In genomic region chr16:15492091-15492740, GRCh38 we compare ENCODE assay signal across 26 cellular contexts. TPM values are rescaled to one million over a fixed set of nuclear protein-coding genes. Genes with fewer than 3 reads are reported as not detected.
A peak's percentile ranks its signal among the peaks of the same experiment; 100 is the strongest.
DNase-seq lines count a peak whose midpoint lies in the region; ATAC-seq, FAIRE-seq and TF ChIP-seq lines count a peak whose summit lies in the region.
"Had no signal": no experiment of that assay in that cellular context is flagged by ENCODE, and none has a peak within 500 bp of the region (broad histone marks: within the 10 kb centered on the region; RNA-seq: fewer than 3 reads in every experiment).

No MANE protein-coding gene starts in this region.

- H3K36me3 Mint-ChIP-seq in activated naive CD8-positive, alpha-beta T cell treated with anti-CD3 and anti-CD28 coated beads, Interleukin-2, amount 50 U/mL, for 24 hours (ENCODE audit: low read depth): peaks cover 34% of the 10 kb centered on the region
- H3K36me3 Mint-ChIP-seq in naive thymus-derived CD4-positive, alpha-beta T cell: no peaks in the 10 kb centered on the region
- H3K36me3 Mint-ChIP-seq: CD4-positive, alpha-beta memory T cell had no signal

- H3K18ac ChIP-seq in trophoblast cell (ENCODE audit: low read length): no peak overlapping the region

- H4K8ac ChIP-seq in trophoblast cell (ENCODE audit: low read depth, low read length): no peak overlapping the region

- H4K91ac ChIP-seq in trophoblast cell (ENCODE audit: low read depth, low read length): no peak overlapping the region

- H3K79me1 ChIP-seq in trophoblast cell (ENCODE audit: low read length): peaks cover 2% of the 10 kb centered on the region

- H2BK12ac ChIP-seq in trophoblast cell (ENCODE audit: low read length): no peak overlapping the region

- H3K14ac ChIP-seq in trophoblast cell (ENCODE audit: low read length): no peak overlapping the region

- H3K9ac ChIP-seq in trophoblast cell (ENCODE audit: low read length): peak overlapping the region; percentile 67

- no peaks in the 10 kb centered on the region for H3K36me3 ChIP-seq in trophoblast cell (ENCODE audit: control insufficient read depth in 1 of 2, insufficient read depth in 2 of 2, low read length in 2 of 2)
- no peaks in the 10 kb centered on the region for H3K36me3 ChIP-seq in naive thymus-derived CD4-positive, alpha-beta T cell (ENCODE audit: control insufficient read depth in 2 of 3, insufficient read depth in 3 of 3, low read length in 3 of 3)
- H3K36me3 ChIP-seq: gastroesophageal sphincter, suprapubic skin had no signal

- CTCF ChIA-PET in naive thymus-derived CD4-positive, alpha-beta T cell (lab: Charles Lee): no interaction called here

- intact Hi-C loops in naive thymus-derived CD4-positive, alpha-beta T cell (cut with micrococcal nuclease): no loop called here

- POLR2A ChIA-PET in naive thymus-derived CD4-positive, alpha-beta T cell (lab: Charles Lee): no interaction called here

- no peak overlapping the region for H4K12ac ChIP-seq in trophoblast cell (ENCODE audit: low read depth, low read length)

- FAIRE-seq in GM12891 (lab: Jason Lieb, UNC): no peak
- FAIRE-seq: H54 had no signal

- peaks cover 4% of the 10 kb centered on the region for H3K9me3 ChIP-seq in trophoblast cell (ENCODE audit: insufficient read depth, low read depth, low read length)
- H3K9me3 ChIP-seq in naive thymus-derived CD4-positive, alpha-beta T cell (ENCODE audit: control insufficient read depth in 2 of 3, low read length in 3 of 3): no peaks in the 10 kb centered on the region
- H3K9me3 ChIP-seq: gastroesophageal sphincter, suprapubic skin had no signal

- H3K23ac ChIP-seq in trophoblast cell (ENCODE audit: low read length): no peak overlapping the region

- no peak for ATAC-seq in activated naive CD8-positive, alpha-beta T cell treated with anti-CD3 and anti-CD28 coated beads, Interleukin-2, amount 50 U/mL, for 24 hours
- no peak for ATAC-seq in GM19023 (IDR thresholded peaks at IDR 0.05; ENCODE audit: unreplicated experiment)
- no peak for ATAC-seq in naive thymus-derived CD4-positive, alpha-beta T cell
- ATAC-seq: activated CD4-positive, alpha-beta T cell treated with anti-CD3 and anti-CD28 coated beads for 36 hours; esophagus mucosa; gastroesophageal sphincter had no signal

- H2BK5ac ChIP-seq in trophoblast cell (ENCODE audit: low read depth, low read length, poor library complexity): no peak overlapping the region

- no peak overlapping the region for H2AFZ ChIP-seq in trophoblast cell (ENCODE audit: insufficient read depth, low read length, poor library complexity)

- H3K9me3 Mint-ChIP-seq in activated naive CD8-positive, alpha-beta T cell treated with anti-CD3 and anti-CD28 coated beads, Interleukin-2, amount 50 U/mL, for 24 hours: peaks cover 16% of the 10 kb centered on the region
- peaks cover 0 to 3% (median 0%) of the 10 kb centered on the region in 11 donors for H3K9me3 Mint-ChIP-seq in naive thymus-derived CD4-positive, alpha-beta T cell
- H3K9me3 Mint-ChIP-seq: CD4-positive, alpha-beta memory T cell had no signal

- H3K27ac Mint-ChIP-seq in activated naive CD8-positive, alpha-beta T cell treated with anti-CD3 and anti-CD28 coated beads, Interleukin-2, amount 50 U/mL, for 24 hours: peak overlapping the region; percentile 98
- H3K27ac Mint-ChIP-seq in naive thymus-derived CD4-positive, alpha-beta T cell: peak overlapping the region in 1 of 9 donors; percentile 25
- H3K27ac Mint-ChIP-seq: activated CD4-positive, alpha-beta T cell treated with anti-CD3 and anti-CD28 coated beads for 36 hours had no signal

- no peak overlapping the region for H3K4me3 ChIP-seq in trophoblast cell (ENCODE audit: low read depth, low read length)
- H3K4me3 ChIP-seq in naive thymus-derived CD4-positive, alpha-beta T cell (ENCODE audit: low read length): no peak overlapping the region
- H3K4me3 ChIP-seq: gastroesophageal sphincter, lung, suprapubic skin had no signal

- no peaks in the 10 kb centered on the region for H3K79me2 ChIP-seq in trophoblast cell (ENCODE audit: control insufficient read depth, insufficient read depth, low read length, poor library complexity)

- H3K4me3 Mint-ChIP-seq in activated naive CD8-positive, alpha-beta T cell treated with anti-CD3 and anti-CD28 coated beads, Interleukin-2, amount 50 U/mL, for 24 hours: no peak overlapping the region
- H3K4me3 Mint-ChIP-seq in naive thymus-derived CD4-positive, alpha-beta T cell: no peak overlapping the region
- H3K4me3 Mint-ChIP-seq: activated CD4-positive, alpha-beta T cell treated with anti-CD3 and anti-CD28 coated beads for 36 hours; CD4-positive, alpha-beta memory T cell had no signal

- WGBS in trophoblast cell (ENCODE audit: extremely low coverage, insufficient coverage, insufficient read length): no CpG with 5 or more reads among the region's 8 CpGs

- H2AK5ac ChIP-seq in trophoblast cell (ENCODE audit: low read length): no peak overlapping the region

- DNase-seq in GM12891 (ENCODE audit: insufficient read length, low spot score): no peak
- peak; percentile 33 to 76 for DNase-seq in NOMO-1 (lab: John Stamatoyannopoulos, UW; ENCODE audit: unreplicated experiment in 2 of 2)
- DNase-seq in activated naive CD8-positive, alpha-beta T cell treated with anti-CD3 and anti-CD28 coated beads, Interleukin-2, amount 50 U/mL, for 24 hours: no peak
- DNase-seq in trophoblast cell: no peak
- DNase-seq in stimulated activated CD4-positive, alpha-beta T cell treated with anti-CD3 and anti-CD28 coated beads, Interleukin-15, amount 100 ng/mL, for 24 hours: no peak
- no peak for DNase-seq in naive thymus-derived CD4-positive, alpha-beta T cell
- DNase-seq: activated CD4-positive, alpha-beta T cell treated with anti-CD3 and anti-CD28 coated beads for 36 hours; activated gamma-delta T cell; aorta; CD4-positive, alpha-beta memory T cell; central memory CD4-positive, alpha-beta T cell; effector CD8-positive, alpha-beta T cell; GDM1; islet precursor cell; KG1; NCI-H1105; NCI-H2107; NK-92 treated with Interleukin-12 subunit alpha and Interleukin-12 subunit beta, amount 100 ng/mL, for 24 hours; Right ventricle myocardium superior; stimulated activated CD8-positive, alpha-beta memory T cell treated with anti-CD3 and anti-CD28 coated beads, Interleukin-4, amount 100 ng/mL, for 48 hours had no signal

- H3K4ac ChIP-seq in trophoblast cell (ENCODE audit: low read depth, low read length): no peak overlapping the region

- H3K4me2 ChIP-seq in trophoblast cell (ENCODE audit: low read length): no peak overlapping the region

- H3K4me1 ChIP-seq in trophoblast cell (ENCODE audit: control insufficient read depth in 1 of 2, insufficient read depth in 2 of 2, low read length in 2 of 2): no peaks in the 10 kb centered on the region
- H3K4me1 ChIP-seq in naive thymus-derived CD4-positive, alpha-beta T cell (ENCODE audit: control insufficient read depth in 2 of 2, insufficient read depth in 2 of 2, low read length in 2 of 2): no peaks in the 10 kb centered on the region

- peaks cover 87% of the 10 kb centered on the region for H3K4me1 Mint-ChIP-seq in activated naive CD8-positive, alpha-beta T cell treated with anti-CD3 and anti-CD28 coated beads, Interleukin-2, amount 50 U/mL, for 24 hours
- H3K4me1 Mint-ChIP-seq in naive thymus-derived CD4-positive, alpha-beta T cell: peaks cover 0 to 20% (median 0%) of the 10 kb centered on the region in 7 donors

- peaks cover 2% of the 10 kb centered on the region for H3K27me3 Mint-ChIP-seq in activated naive CD8-positive, alpha-beta T cell treated with anti-CD3 and anti-CD28 coated beads, Interleukin-2, amount 50 U/mL, for 24 hours
- H3K27me3 Mint-ChIP-seq in naive thymus-derived CD4-positive, alpha-beta T cell: no peaks in the 10 kb centered on the region
- H3K27me3 Mint-ChIP-seq: activated CD4-positive, alpha-beta T cell treated with anti-CD3 and anti-CD28 coated beads for 36 hours; CD4-positive, alpha-beta memory T cell had no signal

- H3K27ac ChIP-seq in trophoblast cell (ENCODE audit: low read depth, low read length): no peak overlapping the region
- H3K27ac ChIP-seq in naive thymus-derived CD4-positive, alpha-beta T cell (ENCODE audit: low read depth, low read length): no peak overlapping the region

- no peak for TF ChIP-seq POLR2A in GM12891 (IDR thresholded peaks at IDR 0.05; ENCODE audit: low read depth, low read length)

- no peaks in the 10 kb centered on the region for H3K27me3 ChIP-seq in trophoblast cell (ENCODE audit: insufficient read depth, low read length)
- no peaks in the 10 kb centered on the region for H3K27me3 ChIP-seq in naive thymus-derived CD4-positive, alpha-beta T cell (ENCODE audit: control insufficient read depth in 2 of 2, insufficient read depth in 2 of 2, low read length in 2 of 2)
- H3K27me3 ChIP-seq: gastroesophageal sphincter, suprapubic skin had no signal

- H2BK120ac ChIP-seq in trophoblast cell (ENCODE audit: insufficient read depth, low read length, poor library complexity): no peak overlapping the region

TF ChIP-seq in GM12891, 5 proteins besides CTCF, POLR2A, EP300 and RAD21:
- no peak for TF ChIP-seq PAX5 (IDR thresholded peaks at IDR 0.05; ENCODE audit: insufficient read depth, low read length, severe bottlenecking)
- no peak for TF ChIP-seq POU2F2 (IDR thresholded peaks at IDR 0.05; ENCODE audit: low read depth, low read length)
- peak; percentile 75 for TF ChIP-seq SPI1 (IDR thresholded peaks at IDR 0.05; ENCODE audit: low read depth, low read length)
TF ChIP-seq in GM12891: peak in this region for 1.

RNA-seq across cellular contexts. Expression of gene BMERB1, which starts 57.8 kb away (rescaled TPM):
- polyA plus RNA-seq in GM12891 (2012; ENCODE audit: low read depth, missing spikeins): 1.2 TPM
- 0.07 and 0.25 TPM in 2 replicates for polyA plus RNA-seq in trophoblast cell (2013)
- 1 to 10 TPM; 1.3 to 8.2 (median 2.8) TPM for total RNA-seq in naive thymus-derived CD4-positive, alpha-beta T cell
- polyA plus RNA-seq in naive thymus-derived CD4-positive, alpha-beta T cell: 1 to 10 TPM in 1 of 2 donors, under 1 TPM in 1; 0.51 to 2.2 TPM

Comparison
In these comparisons a context has a peak if more than half of its experiments do, and no peak if none do; other contexts are left out.
1. DNase-seq: peak in NOMO-1 (2 of 2); none in GM12891 (single experiment), activated naive CD8-positive, alpha-beta T cell treated with anti-CD3 and anti-CD28 coated beads, Interleukin-2, amount 50 U/mL, for 24 hours (single experiment), trophoblast cell (0 of 2), stimulated activated CD4-positive, alpha-beta T cell treated with anti-CD3 and anti-CD28 coated beads, Interleukin-15, amount 100 ng/mL, for 24 hours (single experiment) and naive thymus-derived CD4-positive, alpha-beta T cell (0 of 9).